In the genomic region with DNA sequence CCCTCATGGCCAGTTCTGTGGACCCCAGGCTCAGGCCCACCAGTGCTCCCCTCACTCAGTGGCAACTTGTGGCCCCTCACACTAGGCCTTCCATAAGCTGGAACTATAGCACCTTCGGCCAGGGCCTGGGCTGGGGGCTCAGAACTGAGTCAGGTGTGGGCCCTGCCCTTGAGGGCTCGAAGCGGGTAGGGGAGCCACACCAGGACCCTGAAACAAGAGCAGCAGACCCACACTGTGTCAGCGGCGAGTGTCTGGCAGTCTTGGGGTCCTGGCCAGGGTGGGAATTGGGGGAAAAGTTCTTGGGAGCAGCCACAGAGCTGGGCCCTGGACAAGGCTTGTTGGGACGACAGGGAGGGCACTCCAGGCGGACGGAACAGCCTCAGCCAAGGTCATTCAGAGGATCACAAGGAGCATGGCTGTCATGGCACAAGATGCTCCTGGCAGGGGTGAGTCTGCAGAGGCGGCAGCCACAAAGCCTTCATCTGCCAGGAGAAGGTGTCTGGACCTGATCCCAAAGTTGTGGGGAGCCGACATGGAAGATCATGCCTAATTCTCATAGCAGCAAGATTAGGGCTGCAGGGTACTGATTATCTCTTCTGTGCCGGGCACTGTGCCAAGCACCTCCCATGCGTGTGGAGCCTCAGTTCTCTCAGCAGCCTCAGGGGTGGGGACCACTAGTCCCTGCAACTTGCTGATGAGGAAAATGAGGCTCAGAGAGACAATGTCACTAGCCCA, we compare ENCODE assay signal across 14 cellular contexts. TPM values are rescaled to one million over a fixed set of nuclear protein-coding genes. Genes with fewer than 3 reads are reported as not detected.
DNase-seq lines count a peak whose midpoint lies in the region; ATAC-seq and TF ChIP-seq lines count a peak whose summit lies in the region.
"Had no signal": no experiment of that assay in that cellular context is flagged by ENCODE, and none has a peak within 500 bp of the region (broad histone marks: within the 10 kb centered on the region; RNA-seq: fewer than 3 reads in every experiment).

No MANE protein-coding gene starts in this region.

- no peaks in the 10 kb centered on the region for H3K9me3 ChIP-seq in right atrium auricular region
- H3K9me3 ChIP-seq in upper lobe of right lung, result no peaks in the 10 kb centered on the region
- H3K9me3 ChIP-seq: prostate gland had no signal

- H3K4me3 ChIP-seq in right atrium auricular region (no peak overlapping the region), upper lobe of right lung (no peak overlapping the region)
- H3K4me3 ChIP-seq: prostate gland had no signal

- no peak for TF ChIP-seq CTCF in right atrium auricular region (IDR thresholded peaks at IDR 0.05)
- TF ChIP-seq CTCF in upper lobe of right lung (IDR thresholded peaks at IDR 0.05), result no peak

- H3K27ac ChIP-seq in right atrium auricular region, result no peak overlapping the region
- H3K27ac ChIP-seq in upper lobe of right lung, result no peak overlapping the region
- H3K27ac ChIP-seq: prostate gland had no signal

- DNase-seq in Right ventricle myocardium inferior (ENCODE audit: missing footprints), result no peak
- DNase-seq in right atrium auricular region (ENCODE audit: low spot score), result no peak
- DNase-seq in OCI-M1 (lab: John Stamatoyannopoulos, UW), result peak; percentile 41
- DNase-seq in head of caudate nucleus, result peak in 40 of 42 donors; percentile 11 to 78 (median 48)
- DNase-seq in upper lobe of right lung, result peak; percentile 54
- DNase-seq: GOT3; PC-3; stimulated activated CD4-positive, alpha-beta T cell treated with anti-CD3 and anti-CD28 coated beads, Interleukin-2, amount 100 ng/mL, for 48 hours; stimulated activated naive CD4-positive, alpha-beta T cell; T-helper 17 cell had no signal

- H3K4me1 ChIP-seq in right atrium auricular region (peaks cover 0 to 5% of the 10 kb centered on the region in 2 donors), upper lobe of right lung (no peaks in the 10 kb centered on the region)
- H3K4me1 ChIP-seq: prostate gland had no signal

- H3K27me3 ChIP-seq in right atrium auricular region (no peaks in the 10 kb centered on the region), upper lobe of right lung (no peaks in the 10 kb centered on the region)

- H3K36me3 ChIP-seq in right atrium auricular region (no peaks in the 10 kb centered on the region), upper lobe of right lung (no peaks in the 10 kb centered on the region)
- H3K36me3 ChIP-seq: prostate gland had no signal

- intact Hi-C loops in Right ventricle myocardium inferior (cut with DNase I), result no loop called here
- intact Hi-C loops in head of caudate nucleus (cut with DNase I), result no loop called here
- intact Hi-C loops in upper lobe of right lung (cut with DNase I), result no loop called here

- peak; percentile 51 for ATAC-seq in Right ventricle myocardium inferior
- no peak for ATAC-seq in upper lobe of right lung
- ATAC-seq in GM18502 (IDR thresholded peaks at IDR 0.05; ENCODE audit: poor library complexity, unreplicated experiment), result no peak
- no peak for ATAC-seq in GM18873 (IDR thresholded peaks at IDR 0.05; ENCODE audit: low FRiP score, unreplicated experiment)
- no peak for ATAC-seq in HG03469 (IDR thresholded peaks at IDR 0.05; ENCODE audit: unreplicated experiment)
- ATAC-seq: PC-3, T-helper 17 cell had no signal

RNA-seq across cellular contexts. Expression of gene SHISAL1, which starts 50.7 kb away (rescaled TPM):
- 1.5 TPM for total RNA-seq in Right ventricle myocardium inferior
- total RNA-seq in right atrium auricular region, result 1 to 10 TPM in 1 of 2 donors, under 1 TPM in 1; 0.26 to 2.0 TPM
- total RNA-seq in upper lobe of right lung, result 1.0 TPM
- total RNA-seq: T-helper 17 cell had no signal

Comparison
In these comparisons a context has a peak if more than half of its experiments do, and no peak if none do; other contexts are left out.
1. DNase-seq: peak in OCI-M1 (single experiment), head of caudate nucleus (40 of 42) and upper lobe of right lung (single experiment); none in Right ventricle myocardium inferior (single experiment) and right atrium auricular region (single experiment).